Comparison of ENCODE assay signal across 8 cellular contexts in the genomic region with DNA sequence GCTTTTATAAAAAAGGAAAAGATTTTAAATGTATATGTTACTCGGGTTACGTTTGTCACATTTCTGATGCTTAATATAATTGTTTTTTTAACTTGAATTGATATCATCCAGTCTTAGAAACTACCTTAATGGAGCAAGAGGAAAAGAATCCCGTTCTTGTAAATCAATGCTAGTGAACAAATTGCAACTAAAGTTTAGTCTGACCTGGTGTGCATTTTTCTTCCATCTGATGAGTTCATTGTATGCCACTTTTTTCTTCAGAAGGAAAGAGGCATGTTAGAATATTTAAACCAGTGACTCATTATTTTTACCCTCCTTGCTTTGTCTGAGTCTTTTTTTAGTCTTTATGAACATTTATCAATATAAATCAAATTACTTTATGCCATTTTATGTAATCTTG. TPM values are rescaled to one million over a fixed set of nuclear protein-coding genes. Genes with fewer than 3 reads are reported as not detected.
A peak's percentile ranks its signal among the peaks of the same experiment; 100 is the strongest.
DNase-seq lines count a peak whose midpoint lies in the region; ATAC-seq and TF ChIP-seq lines count a peak whose summit lies in the region.

No MANE protein-coding gene starts in this region.

- H3K4me3 ChIP-seq in H7 (ENCODE audit: insufficient read depth, low read depth, low read length) (peak overlapping the region; percentile 35), fibroblast of the aortic adventitia (ENCODE audit: low read depth, low read length) (peak overlapping the region; percentile 87), gastrocnemius medialis (peak overlapping the region; percentile 38 to 62 (median 54))

- ATAC-seq in gastrocnemius medialis, result no peak

- no peaks in the 10 kb centered on the region for H3K27me3 ChIP-seq in H7 (ENCODE audit: control insufficient read depth, insufficient read depth, low read length)
- no peaks in the 10 kb centered on the region for H3K27me3 ChIP-seq in gastrocnemius medialis

- peak overlapping the region; percentile 67 to 84 (median 73) for H3K27ac ChIP-seq in gastrocnemius medialis

- no peaks in the 10 kb centered on the region; the same call in 1 of the 2 replicates for H3K36me3 ChIP-seq in H7 (replicated peaks; ENCODE audit: control insufficient read depth, insufficient read depth, low read length)
- peaks cover 0 to 1% of the 10 kb centered on the region in 2 donors for H3K36me3 ChIP-seq in gastrocnemius medialis

- intact Hi-C loops in gastrocnemius medialis (cut with DNase I; ENCODE audit: low total_unique reads), result loop anchor here (2.0 to 10.0 kb wide), 2 partner anchors 34 to 88 kb away; a partner anchor contains a TSS

- TF ChIP-seq CTCF in fibroblast of the aortic adventitia (IDR thresholded peaks at IDR 0.05; ENCODE audit: insufficient read depth, low read length) (no peak), gastrocnemius medialis (IDR thresholded peaks at IDR 0.05 in 4 of 5, conservative IDR thresholded peaks at IDR 0.05 in 1 of 5) (no peak)

- in situ Hi-C loops in gastrocnemius medialis (cut with MboI; ENCODE audit: low sequenced_read_pairs in 4 of 4), result loop anchor here in 2 of 4 donors (10.0 to 25.0 kb wide), 2 partner anchors 415 to 428 kb away; no protein-coding TSS in a partner anchor

- DNase-seq in H7 (no peak), SW480 (ENCODE audit: low spot score) (peak; percentile 35), fibroblast of the aortic adventitia (ENCODE audit: low read depth) (peak; percentile 54), gastrocnemius medialis (no peak), retina (no peak), NCI-H2029 (lab: John Stamatoyannopoulos, UW) (no peak), KG1 (lab: John Stamatoyannopoulos, UW) (no peak), ureter (ENCODE audit: low spot score) (no peak)

- H3K9me3 ChIP-seq in gastrocnemius medialis, result no peaks in the 10 kb centered on the region

- H3K4me1 ChIP-seq in gastrocnemius medialis, result peaks cover 25 to 32% of the 10 kb centered on the region in 2 donors

- TF ChIP-seq POLR2A in gastrocnemius medialis (IDR thresholded peaks at IDR 0.05), result no peak

RNA-seq across cellular contexts. Expression of a gene that starts 34.7 kb away (rescaled TPM):
- total RNA-seq in H7 (2014; rRNA removed; shearing (Covaris generic)), result 44.0 and 62.9 TPM in 2 replicates
- total RNA-seq in fibroblast of the aortic adventitia (ENCODE audit: low replicate concordance), result 16.6 and 33.9 TPM in 2 replicates
- total RNA-seq in gastrocnemius medialis, result 10 to 100 TPM; 19.8 to 76.4 (median 36.3) TPM
- total RNA-seq in ureter, result 133 TPM

RNA-seq across cellular contexts. Expression of a gene that starts 42.4 kb away (rescaled TPM):
- 0.11 TPM in 1 of 2 replicates, not detected in the other for total RNA-seq in H7 (2014; rRNA removed; shearing (Covaris generic))
- total RNA-seq in fibroblast of the aortic adventitia (ENCODE audit: low replicate concordance), result not detected in 2 replicates
- under 1 TPM in 1 of 4 donors, not detected in 3; 0.18 TPM for total RNA-seq in gastrocnemius medialis
- not detected for total RNA-seq in ureter

RNA-seq across cellular contexts. Expression of a gene that starts 52.3 kb away (rescaled TPM):
- total RNA-seq in H7 (2014; rRNA removed; shearing (Covaris generic)), result not detected in 2 replicates
- total RNA-seq in fibroblast of the aortic adventitia (ENCODE audit: low replicate concordance) (not detected in 2 replicates), gastrocnemius medialis (not detected), ureter (not detected)

Comparison
In these comparisons a context has a peak if more than half of its experiments do, and no peak if none do; other contexts are left out.
1. DNase-seq: peak in SW480 (single experiment) and fibroblast of the aortic adventitia (single experiment); none in H7 (single experiment), gastrocnemius medialis (0 of 2), retina (single experiment), NCI-H2029 (single experiment), KG1 (single experiment) and ureter (single experiment).
2. H3K4me3 ChIP-seq: peak in every context shown above with its lines; median percentile 87 in fibroblast of the aortic adventitia; 54 in gastrocnemius medialis; 35 in H7.